In genomic region chr3:149790698-149791097, GRCh38 we compare ENCODE assay signal across 1 cellular context.
TF ChIP-seq lines count a peak whose summit lies in the region.

No MANE protein-coding gene starts in this region.

TF ChIP-seq in HCT116, 20 proteins besides CTCF, POLR2A, EP300 and RAD21:
- TF ChIP-seq YY1 (IDR thresholded peaks at IDR 0.05; ENCODE audit: extremely low read depth, insufficient replicate concordance, low read depth, low read length): no peak
- TF ChIP-seq FOSL1 (IDR thresholded peaks at IDR 0.05; ENCODE audit: low read depth): no peak
- TF ChIP-seq JUND (IDR thresholded peaks at IDR 0.05): no peak
- TF ChIP-seq MAX (IDR thresholded peaks at IDR 0.05): no peak
- TF ChIP-seq ZFX (IDR thresholded peaks at IDR 0.05): no peak
- TF ChIP-seq SP1 (IDR thresholded peaks at IDR 0.05; ENCODE audit: low read depth): no peak
- no peak for TF ChIP-seq ELF1 (IDR thresholded peaks at IDR 0.05; ENCODE audit: borderline replicate concordance, low read depth)
- TF ChIP-seq ZBTB33 (IDR thresholded peaks at IDR 0.05; ENCODE audit: extremely low read depth, insufficient replicate concordance, low read length): no peak
- TF ChIP-seq TCF7L2 (IDR thresholded peaks at IDR 0.05; ENCODE audit: borderline replicate concordance, extremely low read depth, insufficient read depth, insufficient read length): no peak
- no peak for TF ChIP-seq EZH2 (IDR thresholded peaks at IDR 0.05)
- no peak for TF ChIP-seq EGR1 (IDR thresholded peaks at IDR 0.05; ENCODE audit: low read depth)
- TF ChIP-seq POLR2AphosphoS5 (IDR thresholded peaks at IDR 0.05; ENCODE audit: low read depth, low read length): no peak
TF ChIP-seq in HCT116: peak in this region for 0.
